16 cellular contexts compared by ENCODE assay signal in genomic region chr2:65023742-65024141, GRCh38.
"Had no signal": no experiment of that assay in that cellular context is flagged by ENCODE, and none has a peak within 500 bp of the region (broad histone marks: within the 10 kb centered on the region; RNA-seq: fewer than 3 reads in every experiment).

No MANE protein-coding gene starts in this region.

- H3K9me3 ChIP-seq: adrenal gland, lower lobe of right lung, pancreas, thyroid gland had no signal

- H3K4me3 ChIP-seq: adrenal gland, lower lobe of right lung, pancreas, thyroid gland had no signal

- H3K9me3 Mint-ChIP-seq: activated CD8-positive, alpha-beta T cell treated with anti-CD3 and anti-CD28 coated beads for 36 hours; activated naive CD4-positive, alpha-beta T cell treated with anti-CD3 and anti-CD28 coated beads for 36 hours; activated T-helper 1 cell treated with anti-CD3 and anti-CD28 coated beads, Interleukin-12 subunit alpha, Interleukin-12 subunit beta, Interleukin-2, Interleukin-4 antibody, amounts not matched to agents 30 ng/mL and 10 ng/mL and 1 ng/mL, durations not matched to agents 14 hours and 24 hours and 36 hours; brain; T-cell had no signal

- H3K4me1 ChIP-seq: pancreas, thyroid gland had no signal

- H3K27me3 Mint-ChIP-seq: activated CD8-positive, alpha-beta T cell treated with anti-CD3 and anti-CD28 coated beads for 36 hours; brain; T-cell had no signal

- H3K4me3 Mint-ChIP-seq: activated CD8-positive, alpha-beta T cell treated with anti-CD3 and anti-CD28 coated beads for 36 hours; activated naive CD4-positive, alpha-beta T cell treated with anti-CD3 and anti-CD28 coated beads for 36 hours; activated T-helper 1 cell treated with anti-CD3 and anti-CD28 coated beads, Interleukin-12 subunit alpha, Interleukin-12 subunit beta, Interleukin-2, Interleukin-4 antibody, amounts not matched to agents 30 ng/mL and 10 ng/mL and 1 ng/mL, durations not matched to agents 14 hours and 24 hours and 36 hours; brain; T-cell had no signal

- H3K36me3 ChIP-seq: thyroid gland had no signal

- H3K27ac ChIP-seq: adrenal gland, lower lobe of right lung, pancreas, thyroid gland, VCaP had no signal

- H3K27ac Mint-ChIP-seq: activated CD8-positive, alpha-beta T cell treated with anti-CD3 and anti-CD28 coated beads for 36 hours; activated naive CD4-positive, alpha-beta T cell treated with anti-CD3 and anti-CD28 coated beads for 36 hours; activated T-helper 1 cell treated with anti-CD3 and anti-CD28 coated beads, Interleukin-12 subunit alpha, Interleukin-12 subunit beta, Interleukin-2, Interleukin-4 antibody, amounts not matched to agents 30 ng/mL and 10 ng/mL and 1 ng/mL, durations not matched to agents 14 hours and 24 hours and 36 hours; T-cell had no signal

- H3K27me3 ChIP-seq: adrenal gland, pancreas, thyroid gland had no signal

- DNase-seq: activated CD4-positive, alpha-beta T cell treated with anti-CD3 and anti-CD28 coated beads for 4 hours; activated CD8-positive, alpha-beta T cell treated with anti-CD3 and anti-CD28 coated beads for 36 hours; activated naive CD4-positive, alpha-beta T cell treated with anti-CD3 and anti-CD28 coated beads for 36 hours; adrenal gland; cerebellar nuclear complex; dermis blood vessel endothelial cell; glutamatergic neuron; left cardiac atrium; lower lobe of right lung; pancreas; retina; T-cell; thyroid gland had no signal
